In genomic region chr16:2037115-2037514, GRCh38 we compare ENCODE assay signal across 1 cellular context.
TF ChIP-seq lines count a peak whose summit lies in the region.

No MANE protein-coding gene starts in this region.

TF ChIP-seq in HepG2, 621 proteins besides CTCF, POLR2A, EP300 and RAD21 (continued from another document):
- no peak for TF ChIP-seq ZBTB4 (CRISPR knock-in tag; IDR thresholded peaks at IDR 0.05; ENCODE audit: borderline replicate concordance)
